18 cellular contexts compared by ENCODE assay signal in the genomic region with DNA sequence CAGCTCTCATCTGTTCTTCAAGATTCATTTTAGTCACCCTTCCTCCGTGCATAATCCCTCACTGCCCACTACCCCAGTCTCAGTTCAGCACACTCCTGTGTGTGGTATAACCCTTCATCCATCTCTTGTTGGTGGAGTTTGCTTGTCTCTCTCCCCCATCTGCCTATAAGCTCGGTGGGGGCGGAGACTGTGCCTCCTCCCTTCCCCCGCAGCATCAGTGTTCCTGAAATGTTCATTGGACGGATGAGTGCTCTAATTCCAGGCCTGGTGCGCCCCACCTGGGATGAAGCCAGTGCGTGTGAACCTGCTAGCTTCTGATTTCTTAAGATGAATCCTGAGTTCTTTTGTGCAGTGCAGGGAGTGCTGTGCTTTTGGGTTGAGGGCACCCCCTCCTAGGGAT.
DNase-seq lines count a peak whose midpoint lies in the region; ATAC-seq and TF ChIP-seq lines count a peak whose summit lies in the region.
"Had no signal": no experiment of that assay in that cellular context is flagged by ENCODE, and none has a peak within 500 bp of the region (broad histone marks: within the 10 kb centered on the region; RNA-seq: fewer than 3 reads in every experiment).

No MANE protein-coding gene starts in this region.

- no peak overlapping the region for H3K27ac Mint-ChIP-seq in H9
- H3K27ac Mint-ChIP-seq: CD14-positive monocyte; CD4-positive, alpha-beta memory T cell had no signal

- H2BK5ac ChIP-seq in H9 (ENCODE audit: insufficient read length, low read length), result no peak overlapping the region

- no peak overlapping the region for H2BK15ac ChIP-seq in H9 (ENCODE audit: low read depth, low read length)

- H3K4ac ChIP-seq in H9 (ENCODE audit: low read depth, low read length), result no peak overlapping the region

- no peaks in the 10 kb centered on the region for H3K9me3 ChIP-seq in H9 (ENCODE audit: control insufficient read depth, low read depth, low read length)
- H3K9me3 ChIP-seq in WERI-Rb-1 (ENCODE audit: severe bottlenecking), result no peaks in the 10 kb centered on the region
- no peaks in the 10 kb centered on the region for H3K9me3 ChIP-seq in gastroesophageal sphincter
- H3K9me3 ChIP-seq: A549, BLaER1 had no signal

- H3K36me3 Mint-ChIP-seq in H9 (ENCODE audit: insufficient read depth in 1 of 3, low read depth in 3 of 3), result peaks cover 0 to 2% (median 0%) of the 10 kb centered on the region in 3 experiments; a peak in 2 of 7 replicates
- H3K36me3 Mint-ChIP-seq: CD14-positive monocyte; CD4-positive, alpha-beta memory T cell had no signal

- DNase-seq in Ammon's horn (ENCODE audit: low spot score), result peak; percentile 22
- DNase-seq in H9, result peak; percentile 41
- peak; percentile 85 for DNase-seq in WERI-Rb-1
- DNase-seq in left kidney (ENCODE audit: low read depth, low spot score), result peak; percentile 32
- DNase-seq in stimulated activated CD4-positive, alpha-beta T cell treated with anti-CD3 and anti-CD28 coated beads, Interleukin-2, amount 100 ng/mL, for 24 hours, result no peak
- DNase-seq in NCI-H510A (lab: John Stamatoyannopoulos, UW), result no peak
- DNase-seq: AML-193; Calu3; CD4-positive, alpha-beta memory T cell; DMS79 treated with DMSO at 0.1 percent for 48 hours; GF-D8; GM23248; KG1 had no signal

- no peak for TF ChIP-seq CTCF in H9 (conservative IDR thresholded peaks at IDR 0.05)
- TF ChIP-seq CTCF in WERI-Rb-1 (IDR thresholded peaks at IDR 0.05; ENCODE audit: low read depth, low read length), result no peak
- TF ChIP-seq CTCF in gastroesophageal sphincter (IDR thresholded peaks at IDR 0.05), result no peak

- no peak overlapping the region for H3K23ac ChIP-seq in H9 (ENCODE audit: insufficient read length, low read depth, low read length)

- H3T11ph ChIP-seq in H9 (ENCODE audit: low read length), result no peak overlapping the region

- H2BK120ac ChIP-seq in H9 (ENCODE audit: low read depth, low read length, poor library complexity, severe bottlenecking), result no peak overlapping the region

- H3K36me3 ChIP-seq in WERI-Rb-1, result no peaks in the 10 kb centered on the region
- H3K36me3 ChIP-seq in gastroesophageal sphincter, result no peaks in the 10 kb centered on the region
- H3K36me3 ChIP-seq: BLaER1 had no signal

- no peaks in the 10 kb centered on the region; a peak in 3 of 5 replicates for H3K9me3 Mint-ChIP-seq in H9

- TF ChIP-seq EP300 in gastroesophageal sphincter (IDR thresholded peaks at IDR 0.05), result no peak

- no peak overlapping the region for H2AK5ac ChIP-seq in H9 (ENCODE audit: insufficient read length, low read length)

- peaks cover 45 to 64% of the 10 kb centered on the region in 2 experiments for H3K4me1 Mint-ChIP-seq in H9
- H3K4me1 Mint-ChIP-seq: CD14-positive monocyte; CD4-positive, alpha-beta memory T cell had no signal

- no peaks in the 10 kb centered on the region for H3K23me2 ChIP-seq in H9 (ENCODE audit: insufficient read length, low read depth, low read length, poor library complexity, severe bottlenecking)

- no peak overlapping the region for H3K14ac ChIP-seq in H9 (ENCODE audit: insufficient read depth, low read length)

- no peak overlapping the region for H3K9ac ChIP-seq in H9 (ENCODE audit: extremely low read depth, insufficient read length, low read length)
- H3K9ac ChIP-seq: BLaER1, GM23248 had no signal

- H3K79me2 ChIP-seq in H9 (ENCODE audit: insufficient read depth, low read length), result no peaks in the 10 kb centered on the region

- no CpG with 5 or more reads among the region's 7 CpGs for WGBS in H9 (ENCODE audit: extremely low coverage, insufficient read length, low lambda C conversion rate)
- 59 to 87% methylated on average over 3 to 6 of the region's 7 CpGs for WGBS in gastroesophageal sphincter (ENCODE audit: low coverage in 1 of 2), 2 donors

- no peak for ATAC-seq in gastroesophageal sphincter
- ATAC-seq: A549 had no signal

- H3K4me1 ChIP-seq in H9 (ENCODE audit: insufficient read depth, low read length) (peaks cover 15% of the 10 kb centered on the region; the same call in 1 of the 2 replicates), gastroesophageal sphincter (peaks cover 0 to 24% (median 9%) of the 10 kb centered on the region in 3 donors)

- no peak for TF ChIP-seq POLR2A in gastroesophageal sphincter (IDR thresholded peaks at IDR 0.05)

- no peak overlapping the region for H4K91ac ChIP-seq in H9 (ENCODE audit: insufficient read length, low read depth, low read length)

- H3K27me3 ChIP-seq in H9 (ENCODE audit: insufficient read depth, low read length) (no peaks in the 10 kb centered on the region), WERI-Rb-1 (ENCODE audit: insufficient read depth, low read depth, severe bottlenecking) (no peaks in the 10 kb centered on the region), gastroesophageal sphincter (peaks cover 15% of the 10 kb centered on the region)
- H3K27me3 ChIP-seq: BLaER1 had no signal

- H3K79me1 ChIP-seq in H9 (ENCODE audit: insufficient read depth, low read depth, low read length, poor library complexity, severe bottlenecking), result no peaks in the 10 kb centered on the region

- no peak overlapping the region for H3K18ac ChIP-seq in H9 (ENCODE audit: insufficient read length, low read depth, low read length)

- H2BK20ac ChIP-seq in H9 (ENCODE audit: low read depth, low read length, poor library complexity, severe bottlenecking), result no peak overlapping the region

- H4K8ac ChIP-seq in H9 (replicated peaks; ENCODE audit: insufficient read length, low read depth, low read length), result no peak overlapping the region

- H3K4me2 ChIP-seq in H9 (ENCODE audit: insufficient read depth, insufficient read length, low read length), result no peak overlapping the region
- H3K4me2 ChIP-seq: A549, BLaER1 had no signal

- no peak overlapping the region for H3K56ac ChIP-seq in H9 (ENCODE audit: insufficient read length, low read depth, low read length)

- H2BK12ac ChIP-seq in H9 (ENCODE audit: insufficient read length, low read depth, low read length), result no peak overlapping the region

- no peak overlapping the region for H4K5ac ChIP-seq in H9 (ENCODE audit: insufficient read length, low read depth, low read length)

- H3K4me3 Mint-ChIP-seq in H9, result no peak overlapping the region
- H3K4me3 Mint-ChIP-seq: CD14-positive monocyte; CD4-positive, alpha-beta memory T cell had no signal

- H2AFZ ChIP-seq in H9 (ENCODE audit: low read length), result no peak overlapping the region
- H2AFZ ChIP-seq: GM23248 had no signal

- no peaks in the 10 kb centered on the region for H4K20me1 ChIP-seq in H9 (ENCODE audit: control insufficient read depth, insufficient read depth, insufficient read length)
- H4K20me1 ChIP-seq: BLaER1 had no signal

- H3K27me3 Mint-ChIP-seq in H9 (ENCODE audit: low read depth), result peaks cover 23% of the 10 kb centered on the region

- H3K27ac ChIP-seq in H9 (ENCODE audit: insufficient read length, low read depth, low read length) (no peak overlapping the region), WERI-Rb-1 (no peak overlapping the region), gastroesophageal sphincter (no peak overlapping the region)
- H3K27ac ChIP-seq: 22Rv1, A549, BLaER1, GM23248 had no signal

- H3K4me3 ChIP-seq in WERI-Rb-1 (ENCODE audit: low read depth, low read length) (no peak overlapping the region), gastroesophageal sphincter (no peak overlapping the region)
- H3K4me3 ChIP-seq: A549, BLaER1, GM23248 had no signal

Comparison
In these comparisons a context has a peak if more than half of its experiments do, and no peak if none do; other contexts are left out.
1. DNase-seq: peak in Ammon's horn (single experiment), H9 (single experiment), WERI-Rb-1 (single experiment) and left kidney (single experiment); none in stimulated activated CD4-positive, alpha-beta T cell treated with anti-CD3 and anti-CD28 coated beads, Interleukin-2, amount 100 ng/mL, for 24 hours (0 of 2) and NCI-H510A (single experiment).